ENCODE assay signal across 1 cellular context in genomic region chr14:59317782-59318505, GRCh38.
A peak's percentile ranks its signal among the peaks of the same experiment; 100 is the strongest.
TF ChIP-seq lines count a peak whose summit lies in the region.

No MANE protein-coding gene starts in this region.

TF ChIP-seq in HepG2, 621 proteins besides CTCF, POLR2A, EP300 and RAD21 (continued from another document and continues in another):
- TF ChIP-seq ZXDC (CRISPR knock-in tag; IDR thresholded peaks at IDR 0.05): no peak
- peak; percentile 18; the same call in 1 of the 2 replicates for TF ChIP-seq MAX (IDR thresholded peaks at IDR 0.05)
- peak; percentile 39; the same call in 1 of the 2 replicates for TF ChIP-seq PAXIP1 (CRISPR knock-in tag; conservative IDR thresholded peaks at IDR 0.05)
- no peak for TF ChIP-seq ZEB1 (IDR thresholded peaks at IDR 0.05; ENCODE audit: insufficient replicate concordance, low read depth)
- TF ChIP-seq ZNF18 (CRISPR knock-in tag; IDR thresholded peaks at IDR 0.05; ENCODE audit: insufficient replicate concordance): no peak
- peak; percentile 50 for TF ChIP-seq HNF4A (CRISPR knock-in tag; IDR thresholded peaks at IDR 0.05)
- no peak for TF ChIP-seq CREB1 (IDR thresholded peaks at IDR 0.05)
- no peak for TF ChIP-seq CREB1 (CRISPR knock-in tag; IDR thresholded peaks at IDR 0.05)
- TF ChIP-seq ZNF407 (CRISPR knock-in tag; IDR thresholded peaks at IDR 0.05; ENCODE audit: not compliant biosample characterization): no peak
- TF ChIP-seq POLR2G (IDR thresholded peaks at IDR 0.05; ENCODE audit: low read depth, low read length): no peak
- TF ChIP-seq ZBED4 (CRISPR knock-in tag; IDR thresholded peaks at IDR 0.05; ENCODE audit: borderline replicate concordance): no peak
- TF ChIP-seq SOX13 (IDR thresholded peaks at IDR 0.05): no peak
- peak in 1 of 2 experiments; percentile 26; a peak in 1 of 4 replicates for TF ChIP-seq SOX13 (CRISPR knock-in tag; conservative IDR thresholded peaks at IDR 0.05 in 1 of 2, IDR thresholded peaks at IDR 0.05 in 1 of 2)
- TF ChIP-seq ZMYM4 (CRISPR knock-in tag; IDR thresholded peaks at IDR 0.05): peak; percentile 79
- TF ChIP-seq MED8 (CRISPR knock-in tag; IDR thresholded peaks at IDR 0.05; ENCODE audit: insufficient replicate concordance): no peak
- no peak for TF ChIP-seq NCOA1 (CRISPR knock-in tag; IDR thresholded peaks at IDR 0.05)
- 0 out of 2 replicates have a peak, but pooled peaks have one; percentile 60 for TF ChIP-seq ZBTB7B (CRISPR knock-in tag; IDR thresholded peaks at IDR 0.05)
- TF ChIP-seq ZNF883 (CRISPR knock-in tag; IDR thresholded peaks at IDR 0.05; ENCODE audit: not compliant biosample characterization): no peak
- TF ChIP-seq ZSCAN5A (CRISPR knock-in tag; IDR thresholded peaks at IDR 0.05; ENCODE audit: borderline replicate concordance): peak; percentile 32; the same call in 1 of the 2 replicates
- TF ChIP-seq NR0B2 (CRISPR knock-in tag; IDR thresholded peaks at IDR 0.05): no peak
- TF ChIP-seq NR2F6 (IDR thresholded peaks at IDR 0.05): 0 out of 2 replicates have a peak, but pooled peaks have one; percentile 10
- no peak for TF ChIP-seq NR2F6 (CRISPR knock-in tag; IDR thresholded peaks at IDR 0.05)
- TF ChIP-seq HDAC2 (CRISPR knock-in tag; IDR thresholded peaks at IDR 0.05): peak; percentile 17; the same call in 1 of the 2 replicates
- no peak for TF ChIP-seq SOX6 (IDR thresholded peaks at IDR 0.05)
- 0 out of 2 replicates have a peak, but pooled peaks have one; percentile 18 for TF ChIP-seq SOX6 (CRISPR knock-in tag; IDR thresholded peaks at IDR 0.05)
- no peak for TF ChIP-seq HOXA5 (CRISPR knock-in tag; IDR thresholded peaks at IDR 0.05)
- peak; percentile 73 for TF ChIP-seq POGZ (CRISPR knock-in tag; IDR thresholded peaks at IDR 0.05)
- TF ChIP-seq ZBTB33 (CRISPR knock-in tag; IDR thresholded peaks at IDR 0.05): peak; percentile 95
- TF ChIP-seq CREM (IDR thresholded peaks at IDR 0.05): no peak
- TF ChIP-seq CREM (CRISPR knock-in tag; IDR thresholded peaks at IDR 0.05): no peak
- TF ChIP-seq ZNF460 (CRISPR knock-in tag; IDR thresholded peaks at IDR 0.05; ENCODE audit: borderline replicate concordance): no peak
- TF ChIP-seq SALL1 (CRISPR knock-in tag; IDR thresholded peaks at IDR 0.05): peak; percentile 57
- TF ChIP-seq CENPT (CRISPR knock-in tag; IDR thresholded peaks at IDR 0.05; ENCODE audit: low read depth): no peak
